In genomic region chr22:40856513-40857308, GRCh38 we compare ENCODE assay signal across 8 cellular contexts. TPM values are rescaled to one million over a fixed set of nuclear protein-coding genes. Genes with fewer than 3 reads are reported as not detected.
DNase-seq lines count a peak whose midpoint lies in the region; ATAC-seq, FAIRE-seq and TF ChIP-seq lines count a peak whose summit lies in the region.

Gene ST13 (minus strand): TSS chr22:40856639. CDS start chr22:40856540, 99 bp downstream.
Gene XPNPEP3 (plus strand): TSS chr22:40857148. CDS start chr22:40857182, 34 bp downstream.

- H4K20me1 ChIP-seq in OCI-LY7 (ENCODE audit: insufficient read depth, low read length): peaks cover 35% of the 10 kb centered on the region
- peaks cover 4% of the 10 kb centered on the region for H4K20me1 ChIP-seq in endothelial cell of umbilical vein (replicated peaks; ENCODE audit: control insufficient read depth, extremely low read depth, insufficient read depth, low read length)

- TF ChIP-seq CTCF in OCI-LY7 (conservative IDR thresholded peaks at IDR 0.05; ENCODE audit: low read length) (peak; percentile 57; the same call in 1 of the 2 replicates), endothelial cell of umbilical vein (IDR thresholded peaks at IDR 0.05; ENCODE audit: extremely low read depth in 1 of 2, insufficient read depth in 1 of 2, low read depth in 1 of 2, low read length in 2 of 2) (peak in 1 of 2 donors; percentile 27)

- ATAC-seq in GM21526 (IDR thresholded peaks at IDR 0.05; ENCODE audit: low FRiP score, unreplicated experiment): peak; percentile 75

- DNase-seq in DMS114 treated with DMSO at 0.1 percent for 48 hours (lab: John Stamatoyannopoulos, UW; ENCODE audit: unreplicated experiment) (peak; percentile 93), HuH-7.5 (ENCODE audit: low spot score) (peak; percentile 43), OCI-LY7 (ENCODE audit: low spot score) (peak; percentile 96), activated T-cell treated with anti-CD3 and anti-CD28 coated beads for 1 hour (ENCODE audit: low read depth) (peak; percentile 94), endothelial cell of umbilical vein (ENCODE audit: low read depth, low spot score) (peak; percentile 95), midbrain (lab: John Stamatoyannopoulos, UW) (peak; percentile 96)
- peak; percentile 92 to 93 for DNase-seq in stimulated activated CD8-positive, alpha-beta memory T cell treated with anti-CD3 and anti-CD28 coated beads, Interleukin-2, amount 100 ng/mL, for 1 hour (ENCODE audit: low read depth in 2 of 2)

- H3K27me3 ChIP-seq in endothelial cell of umbilical vein (ENCODE audit: control insufficient read depth in 2 of 2, insufficient read depth in 2 of 2, low read length in 2 of 2): no peaks in the 10 kb centered on the region

- H3K4me3 ChIP-seq in OCI-LY7 (ENCODE audit: low read depth, low read length, poor library complexity, severe bottlenecking) (peak within 1 kb of the TSS; percentile 95), endothelial cell of umbilical vein (replicated peaks in 1 of 3; ENCODE audit: insufficient read depth in 1 of 3, low read depth in 1 of 3, low read length in 3 of 3) (peak within 1 kb of the TSS; percentile 80 to 99 (median 94))

- peak within 1 kb of the TSS; percentile 86 for H3K9ac ChIP-seq in endothelial cell of umbilical vein (replicated peaks; ENCODE audit: extremely low read depth, insufficient read depth, low read length)

- intact Hi-C loops in OCI-LY7 (cut with micrococcal nuclease; ENCODE audit: unreplicated experiment): loop anchor here (2.0 to 5.0 kb wide), 3 partner anchors 38 to 340 kb away; partner anchors contain the start of genes EP300 and SLC25A17
- intact Hi-C loops in endothelial cell of umbilical vein (cut with micrococcal nuclease): loop anchor here (1.0 to 2.0 kb wide), 3 partner anchors 38 to 95 kb away; partner anchors contain the start of genes RBX1 and SLC25A17

- BruUV-seq in OCI-LY7 (replicated peaks; lab: Mats Ljungman, UMichigan) (no TSS peak), endothelial cell of umbilical vein (replicated peaks; lab: Mats Ljungman, UMichigan) (no TSS peak)

- H3K27ac ChIP-seq in OCI-LY7 (ENCODE audit: low read depth, low read length, poor library complexity, severe bottlenecking): peak within 1 kb of the TSS; percentile 85
- H3K27ac ChIP-seq in endothelial cell of umbilical vein (ENCODE audit: insufficient read depth, low read depth, low read length): peak within 1 kb of the TSS; percentile 93

- no peaks in the 10 kb centered on the region for H3K9me1 ChIP-seq in endothelial cell of umbilical vein (replicated peaks; ENCODE audit: control insufficient read depth, extremely low read depth, insufficient read depth, low read length)

- no peaks in the 10 kb centered on the region for H3K9me3 ChIP-seq in OCI-LY7 (ENCODE audit: low read length)
- no peaks in the 10 kb centered on the region for H3K9me3 ChIP-seq in endothelial cell of umbilical vein (replicated peaks; ENCODE audit: control insufficient read depth, insufficient read depth, low read length)

- peak; percentile 92 for FAIRE-seq in endothelial cell of umbilical vein (lab: Jason Lieb, UNC)

- H3K36me3 ChIP-seq in OCI-LY7 (ENCODE audit: insufficient read depth, low read length) (peaks cover 44% of the 10 kb centered on the region), endothelial cell of umbilical vein (ENCODE audit: control insufficient read depth in 2 of 2, extremely low read depth in 1 of 2, insufficient read depth in 2 of 2, low read length in 2 of 2) (no peaks in the 10 kb centered on the region)

- H3K4me1 ChIP-seq in OCI-LY7 (ENCODE audit: insufficient read depth, low read length, poor library complexity, severe bottlenecking) (peaks cover 39% of the 10 kb centered on the region), endothelial cell of umbilical vein (ENCODE audit: control insufficient read depth, extremely low read depth, insufficient read depth, low read length) (peaks cover 27% of the 10 kb centered on the region)

- H3K4me2 ChIP-seq in OCI-LY7 (ENCODE audit: low read length) (peak within 1 kb of the TSS; percentile 90), endothelial cell of umbilical vein (ENCODE audit: insufficient read depth, low read length) (peak within 1 kb of the TSS; percentile 97)

- POLR2A ChIA-PET in OCI-LY7 (lab: Charles Lee): interaction anchor here (0.6 to 2.4 kb wide), 8 partner anchors 10 to 443 kb away, joined by 3 to 12 read pairs (median 4); no protein-coding TSS in a partner anchor
- POLR2A ChIA-PET in endothelial cell of umbilical vein (lab: Charles Lee): interaction anchor here (0.7 to 0.8 kb wide), 3 partner anchors 11 to 115 kb away, joined by 3 to 11 read pairs (median 4); no protein-coding TSS in a partner anchor

- H3K79me2 ChIP-seq in OCI-LY7 (ENCODE audit: insufficient read depth, low read depth, low read length) (peaks cover 93% of the 10 kb centered on the region), endothelial cell of umbilical vein (ENCODE audit: control insufficient read depth, insufficient read depth, low read length) (peaks cover 67% of the 10 kb centered on the region)

- H3K9me2 ChIP-seq in OCI-LY7 (ENCODE audit: insufficient read depth, low read length): no peaks in the 10 kb centered on the region

- peak; percentile 76 for TF ChIP-seq POLR2A in endothelial cell of umbilical vein (IDR thresholded peaks at IDR 0.05; ENCODE audit: low read depth, low read length)

- H2AFZ ChIP-seq in OCI-LY7 (ENCODE audit: low read length): peak within 1 kb of the TSS; percentile 87
- peak within 1 kb of the TSS; percentile 60 for H2AFZ ChIP-seq in endothelial cell of umbilical vein (ENCODE audit: low read depth, low read length)

- dilution Hi-C loops in endothelial cell of umbilical vein (cut with MboI; ENCODE audit: extremely low pct_ligation_motif_present, low sequenced_read_pairs): no loop called here

- CTCF ChIA-PET in OCI-LY7 (lab: Charles Lee; ENCODE audit: unreplicated experiment): interaction anchor here (0.6 to 1.1 kb wide), 3 partner anchors 10 to 1457 kb away, joined by 3 to 5 read pairs (median 3); partner anchors contain the start of gene TAB1
- CTCF ChIA-PET in endothelial cell of umbilical vein (lab: Charles Lee): interaction anchor here (0.5 to 1.5 kb wide), 6 partner anchors 13 to 297 kb away, joined by 3 to 7 read pairs (median 3); partner anchors contain the start of gene SLC25A17

TF ChIP-seq in endothelial cell of umbilical vein, 7 proteins besides CTCF, POLR2A, EP300 and RAD21:
- TF ChIP-seq JUN (IDR thresholded peaks at IDR 0.05; ENCODE audit: borderline replicate concordance, insufficient read depth, insufficient read length, low read depth): no peak
- peak; percentile 51 for TF ChIP-seq MAX (IDR thresholded peaks at IDR 0.05; ENCODE audit: insufficient read depth, insufficient read length)
- peak; percentile 91 for TF ChIP-seq POLR2AphosphoS5 (IDR thresholded peaks at IDR 0.05; ENCODE audit: insufficient read depth, low read depth, low read length)

RNA-seq across cellular contexts. Expression of gene ST13, which starts in this region (rescaled TPM):
- total RNA-seq in OCI-LY7 (2014; rRNA removed; shearing (Covaris generic)): 121 and 255 TPM in 2 replicates
- total RNA-seq in OCI-LY7 (2022): 223 and 225 TPM in 2 replicates
- 249 and 250 TPM in 2 replicates for total RNA-seq in endothelial cell of umbilical vein
- 35.7 and 41.2 TPM in 2 replicates for polyA plus RNA-seq in endothelial cell of umbilical vein
- 130 and 143 TPM in 2 replicates for polyA plus RNA-seq in endothelial cell of umbilical vein (2011; cell fraction: cytosol; rRNA removed)
- polyA plus RNA-seq in endothelial cell of umbilical vein (2011; cell fraction: nucleus; rRNA removed): 50.6 and 66.5 TPM in 2 replicates
- polyA plus RNA-seq in endothelial cell of umbilical vein (2012): 230 and 281 TPM in 2 replicates
- polyA minus RNA-seq in endothelial cell of umbilical vein: 53.3 and 92.3 TPM in 2 replicates
- polyA minus RNA-seq in endothelial cell of umbilical vein (2011; cell fraction: cytosol; rRNA and poly(A)+ RNA removed): 49.1 TPM
- 17.5 and 25.1 TPM in 2 replicates for polyA minus RNA-seq in endothelial cell of umbilical vein (2011; cell fraction: nucleus; rRNA and poly(A)+ RNA removed)

RNA-seq across cellular contexts. Expression of gene XPNPEP3, which starts in this region (rescaled TPM):
- total RNA-seq in OCI-LY7 (2014; rRNA removed; shearing (Covaris generic)): 4.9 and 12.2 TPM in 2 replicates
- 22.4 and 22.8 TPM in 2 replicates for total RNA-seq in OCI-LY7 (2022)
- 21.2 TPM in 2 replicates for total RNA-seq in endothelial cell of umbilical vein
- polyA plus RNA-seq in endothelial cell of umbilical vein: 12.3 and 14.6 TPM in 2 replicates
- 7.4 and 9.0 TPM in 2 replicates for polyA plus RNA-seq in endothelial cell of umbilical vein (2011; cell fraction: cytosol; rRNA removed)
- polyA plus RNA-seq in endothelial cell of umbilical vein (2011; cell fraction: nucleus; rRNA removed): 16.6 and 20.9 TPM in 2 replicates
- 3.9 and 5.1 TPM in 2 replicates for polyA plus RNA-seq in endothelial cell of umbilical vein (2012)
- 33.6 and 44.3 TPM in 2 replicates for polyA minus RNA-seq in endothelial cell of umbilical vein
- 6.2 TPM for polyA minus RNA-seq in endothelial cell of umbilical vein (2011; cell fraction: cytosol; rRNA and poly(A)+ RNA removed)
- polyA minus RNA-seq in endothelial cell of umbilical vein (2011; cell fraction: nucleus; rRNA and poly(A)+ RNA removed): 19.3 and 26.4 TPM in 2 replicates

Comparison
In these comparisons a context has a peak if more than half of its experiments do, and no peak if none do; other contexts are left out.
1. Peak in every context shown above with its lines: DNase-seq, ATAC-seq, H3K4me3 ChIP-seq and H3K27ac ChIP-seq.
2. DNase-seq: peak in every context shown above with its lines; median percentile 96 in OCI-LY7; 96 in midbrain; 95 in endothelial cell of umbilical vein; 94 in activated T-cell treated with anti-CD3 and anti-CD28 coated beads for 1 hour; 93 in DMS114 treated with DMSO at 0.1 percent for 48 hours; 92 in stimulated activated CD8-positive, alpha-beta memory T cell treated with anti-CD3 and anti-CD28 coated beads, Interleukin-2, amount 100 ng/mL, for 1 hour; 43 in HuH-7.5.